ENCODE assay signal across 1 cellular context in the genomic region with DNA sequence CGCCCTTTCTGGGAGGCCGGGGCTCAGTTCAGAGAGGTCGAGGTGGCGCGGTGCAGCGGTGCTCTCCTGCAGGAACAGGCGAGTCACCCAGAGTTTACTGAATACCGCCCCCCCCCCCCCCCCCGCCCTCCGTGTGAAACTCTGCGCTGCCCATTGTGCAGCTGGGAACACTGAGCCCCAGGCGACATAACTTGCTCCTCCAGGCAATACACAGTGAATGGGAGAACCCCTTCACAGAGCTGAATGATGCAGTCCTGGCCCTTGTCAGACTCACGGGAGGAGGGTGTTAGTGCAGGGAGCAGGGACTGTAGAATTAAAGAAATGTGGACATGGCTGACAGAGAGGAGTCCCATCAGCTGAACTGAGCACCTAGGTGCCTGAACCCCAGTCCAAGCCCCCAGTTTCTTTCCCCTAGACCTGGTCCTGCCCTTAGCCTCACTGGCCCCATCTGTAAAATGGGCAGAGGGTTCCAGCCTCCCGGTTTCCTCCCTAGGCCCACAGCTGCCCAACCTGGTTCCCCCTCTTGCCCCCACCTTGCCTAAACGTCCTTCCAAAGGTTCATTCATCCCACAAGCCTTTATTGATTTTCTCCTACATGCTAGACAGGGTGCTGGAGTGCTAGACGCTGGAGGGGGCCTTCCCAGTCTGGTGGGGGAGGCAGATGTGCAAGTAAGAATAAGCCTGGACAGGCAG.
TF ChIP-seq lines count a peak whose summit lies in the region.

No MANE protein-coding gene starts in this region.

TF ChIP-seq in HepG2, 621 proteins besides CTCF, POLR2A, EP300 and RAD21 (continued from another document):
- TF ChIP-seq, protein P1, sequence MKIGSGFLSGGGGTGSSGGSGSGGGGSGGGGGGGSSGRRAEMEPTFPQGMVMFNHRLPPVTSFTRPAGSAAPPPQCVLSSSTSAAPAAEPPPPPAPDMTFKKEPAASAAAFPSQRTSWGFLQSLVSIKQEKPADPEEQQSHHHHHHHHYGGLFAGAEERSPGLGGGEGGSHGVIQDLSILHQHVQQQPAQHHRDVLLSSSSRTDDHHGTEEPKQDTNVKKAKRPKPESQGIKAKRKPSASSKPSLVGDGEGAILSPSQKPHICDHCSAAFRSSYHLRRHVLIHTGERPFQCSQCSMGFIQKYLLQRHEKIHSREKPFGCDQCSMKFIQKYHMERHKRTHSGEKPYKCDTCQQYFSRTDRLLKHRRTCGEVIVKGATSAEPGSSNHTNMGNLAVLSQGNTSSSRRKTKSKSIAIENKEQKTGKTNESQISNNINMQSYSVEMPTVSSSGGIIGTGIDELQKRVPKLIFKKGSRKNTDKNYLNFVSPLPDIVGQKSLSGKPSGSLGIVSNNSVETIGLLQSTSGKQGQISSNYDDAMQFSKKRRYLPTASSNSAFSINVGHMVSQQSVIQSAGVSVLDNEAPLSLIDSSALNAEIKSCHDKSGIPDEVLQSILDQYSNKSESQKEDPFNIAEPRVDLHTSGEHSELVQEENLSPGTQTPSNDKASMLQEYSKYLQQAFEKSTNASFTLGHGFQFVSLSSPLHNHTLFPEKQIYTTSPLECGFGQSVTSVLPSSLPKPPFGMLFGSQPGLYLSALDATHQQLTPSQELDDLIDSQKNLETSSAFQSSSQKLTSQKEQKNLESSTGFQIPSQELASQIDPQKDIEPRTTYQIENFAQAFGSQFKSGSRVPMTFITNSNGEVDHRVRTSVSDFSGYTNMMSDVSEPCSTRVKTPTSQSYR (CRISPR knock-in tag; IDR thresholded peaks at IDR 0.05; ENCODE audit: borderline replicate concordance): 0 out of 2 replicates have a peak, but pooled peaks have one; percentile 7
- TF ChIP-seq XRCC5 (optimal IDR thresholded peaks at IDR 0.05; ENCODE audit: low read length): no peak
